Comparison of ENCODE assay signal across 7 cellular contexts in the genomic region with DNA sequence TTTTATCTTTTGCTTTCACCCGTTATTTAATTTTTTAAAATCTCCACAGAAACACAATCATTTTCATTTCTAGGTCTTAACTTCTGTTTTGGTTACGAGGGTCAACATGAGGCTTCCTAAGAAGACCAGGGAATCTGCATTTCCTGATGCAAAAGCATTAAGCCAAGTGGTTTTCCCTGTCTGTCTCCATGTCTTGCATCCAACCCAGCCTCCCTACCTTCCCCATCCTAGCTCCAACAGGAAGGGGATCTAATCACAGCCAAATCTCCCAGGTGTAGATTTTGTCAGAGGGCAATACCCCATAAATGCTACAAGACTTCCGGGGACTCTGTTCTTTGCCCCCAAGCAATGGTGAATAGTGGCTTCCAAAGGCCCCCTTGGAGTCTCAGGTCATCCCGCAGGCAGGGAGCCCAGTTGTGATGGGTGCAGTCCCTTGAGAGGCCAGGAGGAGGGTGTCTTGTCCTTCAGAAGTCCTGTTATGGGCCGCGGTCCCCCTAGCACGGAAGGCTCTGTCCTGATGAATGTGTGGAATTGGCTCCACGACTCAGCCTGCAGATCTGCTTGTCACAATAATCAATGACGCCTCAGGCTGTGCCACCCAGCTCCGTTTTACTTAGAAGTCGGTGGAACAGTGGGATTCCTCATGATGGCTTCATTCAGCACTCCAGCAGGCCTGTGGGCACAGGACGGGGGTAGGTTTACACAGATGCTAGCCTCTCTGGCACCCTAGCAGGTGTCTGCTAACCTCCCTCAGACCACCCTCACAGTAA.
DNase-seq lines count a peak whose midpoint lies in the region; ATAC-seq, FAIRE-seq and TF ChIP-seq lines count a peak whose summit lies in the region.

No MANE protein-coding gene starts in this region.

- H3K9me3 Mint-ChIP-seq in activated CD8-positive, alpha-beta T cell treated with anti-CD3 and anti-CD28 coated beads, Interleukin-2, amount 10 ng/mL, durations not matched to agents 7 days and 5 days (ENCODE audit: insufficient read depth) = no peaks in the 10 kb centered on the region

- H3K27ac Mint-ChIP-seq in activated CD8-positive, alpha-beta T cell treated with anti-CD3 and anti-CD28 coated beads, Interleukin-2, amount 10 ng/mL, durations not matched to agents 7 days and 5 days = no peak overlapping the region

- no peaks in the 10 kb centered on the region for H3K4me1 ChIP-seq in pancreas

- H3K36me3 Mint-ChIP-seq in activated CD8-positive, alpha-beta T cell treated with anti-CD3 and anti-CD28 coated beads, Interleukin-2, amount 10 ng/mL, durations not matched to agents 7 days and 5 days (ENCODE audit: low read depth) = no peaks in the 10 kb centered on the region

- H3K27me3 Mint-ChIP-seq in activated CD8-positive, alpha-beta T cell treated with anti-CD3 and anti-CD28 coated beads, Interleukin-2, amount 10 ng/mL, durations not matched to agents 7 days and 5 days (ENCODE audit: low read depth) = peaks cover 23% of the 10 kb centered on the region

- H3K4me3 ChIP-seq in fibroblast of villous mesenchyme (ENCODE audit: low read depth, low read length) (no peak overlapping the region), pancreas (no peak overlapping the region)

- H3K27me3 ChIP-seq in pancreas = no peaks in the 10 kb centered on the region

- no peak overlapping the region for H3K27ac ChIP-seq in pancreas

- no peak for FAIRE-seq in pancreas (lab: Jason Lieb, UNC)

- peak; percentile 61 for ATAC-seq in activated CD8-positive, alpha-beta T cell treated with anti-CD3 and anti-CD28 coated beads, Interleukin-2, amount 10 ng/mL, durations not matched to agents 7 days and 5 days
- ATAC-seq in pancreas (peak; percentile 53 to 95 (median 82)), GM21717 (IDR thresholded peaks at IDR 0.05; ENCODE audit: unreplicated experiment) (no peak)

- H3K4me1 Mint-ChIP-seq in activated CD8-positive, alpha-beta T cell treated with anti-CD3 and anti-CD28 coated beads, Interleukin-2, amount 10 ng/mL, durations not matched to agents 7 days and 5 days (ENCODE audit: low read depth) = peaks cover 17% of the 10 kb centered on the region

- DNase-seq in NCI-H1092 treated with DMSO at 0.1 percent for 48 hours (lab: John Stamatoyannopoulos, UW) = peak; percentile 55
- DNase-seq in activated CD8-positive, alpha-beta T cell treated with anti-CD3 and anti-CD28 coated beads, Interleukin-2, amount 10 ng/mL, durations not matched to agents 7 days and 5 days = peak; percentile 38
- peak; percentile 64 for DNase-seq in fibroblast of villous mesenchyme (ENCODE audit: low read depth)
- DNase-seq in pancreas = peak in 4 of 6 donors; percentile 9 to 68 (median 46)
- DNase-seq in NK-92 (lab: John Stamatoyannopoulos, UW; ENCODE audit: unreplicated experiment) = no peak

- TF ChIP-seq CTCF in GM12874 (IDR thresholded peaks at IDR 0.05; ENCODE audit: insufficient read depth, low read depth, low read length) (peak; percentile 18; the same call in 1 of the 2 replicates), fibroblast of villous mesenchyme (IDR thresholded peaks at IDR 0.05; ENCODE audit: insufficient read depth, low read depth, low read length) (peak; percentile 82), pancreas (IDR thresholded peaks at IDR 0.05) (peak in 2 of 4 donors; percentile 37 to 49)

- no peaks in the 10 kb centered on the region for H3K9me3 ChIP-seq in pancreas

- H3K36me3 ChIP-seq in pancreas = no peaks in the 10 kb centered on the region

- POLR2A ChIA-PET in activated CD8-positive, alpha-beta T cell treated with anti-CD3 and anti-CD28 coated beads, Interleukin-2, amount 10 ng/mL, durations not matched to agents 7 days and 5 days (lab: Charles Lee) = no interaction called here

- CTCF ChIA-PET in activated CD8-positive, alpha-beta T cell treated with anti-CD3 and anti-CD28 coated beads, Interleukin-2, amount 10 ng/mL, durations not matched to agents 7 days and 5 days (lab: Charles Lee) = interaction anchor here (0.8 to 1.7 kb wide), 5 partner anchors 9 to 688 kb away, joined by 3 to 6 read pairs (median 3); no protein-coding TSS in a partner anchor

- H3K4me3 Mint-ChIP-seq in activated CD8-positive, alpha-beta T cell treated with anti-CD3 and anti-CD28 coated beads, Interleukin-2, amount 10 ng/mL, durations not matched to agents 7 days and 5 days = no peak overlapping the region

- WGBS in pancreas, 2 donors = 24 to 26% methylated on average over 12 of the region's 12 CpGs

- intact Hi-C loops in pancreas (cut with DNase I) = no loop called here
